In the genomic region with DNA sequence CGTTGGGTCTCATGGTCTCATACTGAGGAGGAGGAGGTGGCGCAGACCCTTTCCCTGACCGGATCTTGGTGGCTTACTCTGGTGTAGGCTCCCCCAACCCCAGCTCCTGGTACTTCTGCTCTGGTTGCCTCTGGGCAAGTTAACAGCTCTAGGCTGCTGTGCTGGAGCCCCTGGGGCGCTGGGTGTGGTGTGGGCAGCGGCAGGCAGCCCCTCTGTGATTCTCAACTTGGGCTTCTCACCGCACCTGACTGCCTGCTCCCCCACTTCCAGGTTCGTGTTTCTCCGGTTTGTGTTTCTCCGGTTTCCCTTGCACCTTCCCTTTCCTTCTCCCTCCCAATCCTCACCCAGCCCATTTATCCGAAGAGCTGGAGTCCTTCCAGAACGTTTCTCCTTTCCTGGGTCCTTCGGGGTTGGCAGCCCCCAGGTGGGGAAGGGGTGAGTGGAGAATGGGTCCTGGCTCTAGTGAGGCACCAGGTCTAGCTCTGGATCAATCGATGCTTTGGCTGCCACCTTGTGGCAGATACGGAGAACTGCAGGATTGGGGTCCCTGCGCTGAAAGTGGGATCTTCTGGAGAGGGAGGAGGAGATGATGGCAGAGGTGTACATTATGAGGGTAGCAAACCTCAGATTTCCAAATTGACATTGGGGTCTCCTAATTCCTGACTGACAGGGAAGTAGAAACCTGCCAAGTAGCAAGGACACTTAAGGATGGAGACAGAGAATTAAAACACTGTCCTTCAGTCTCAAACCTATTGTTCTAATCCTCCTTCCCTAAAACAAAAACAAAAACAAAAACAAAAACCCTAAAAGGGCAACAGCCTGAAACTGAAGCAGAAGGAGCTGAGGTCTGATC, we compare ENCODE assay signal across 1 cellular context.
TF ChIP-seq lines count a peak whose summit lies in the region.

No MANE protein-coding gene starts in this region.

TF ChIP-seq in HepG2, 621 proteins besides CTCF, POLR2A, EP300 and RAD21 (continued from another document):
- TF ChIP-seq TEAD3 (CRISPR knock-in tag; optimal IDR thresholded peaks at IDR 0.05; ENCODE audit: borderline replicate concordance) (peak; percentile 7), HMGXB4 (CRISPR knock-in tag; IDR thresholded peaks at IDR 0.05; ENCODE audit: borderline replicate concordance in 1 of 2, low read depth in 1 of 2) (0 out of 4 replicates have a peak, but pooled peaks of 1 of the 2 experiments have one; percentile 51), ZNF782 (CRISPR knock-in tag; IDR thresholded peaks at IDR 0.05; ENCODE audit: borderline replicate concordance) (no peak), ZNF616 (CRISPR knock-in tag; IDR thresholded peaks at IDR 0.05; ENCODE audit: low read depth) (no peak), ZBED4 (CRISPR knock-in tag; IDR thresholded peaks at IDR 0.05; ENCODE audit: borderline replicate concordance) (0 out of 2 replicates have a peak, but pooled peaks have one; percentile 23), ZNF205 (CRISPR knock-in tag; IDR thresholded peaks at IDR 0.05) (no peak), U2AF2 (IDR thresholded peaks at IDR 0.05; ENCODE audit: low read depth, low read length) (no peak), MEIS1 (CRISPR knock-in tag; IDR thresholded peaks at IDR 0.05; ENCODE audit: borderline replicate concordance) (no peak), NR3C1 (CRISPR knock-in tag; IDR thresholded peaks at IDR 0.05) (no peak), ZNF121 (CRISPR knock-in tag; IDR thresholded peaks at IDR 0.05) (no peak), ZNF670 (CRISPR knock-in tag; IDR thresholded peaks at IDR 0.05; ENCODE audit: borderline replicate concordance) (no peak), ZNF724P (CRISPR knock-in tag; IDR thresholded peaks at IDR 0.05; ENCODE audit: borderline replicate concordance) (no peak), ISX (CRISPR knock-in tag; conservative IDR thresholded peaks at IDR 0.05) (no peak), XRCC5 (optimal IDR thresholded peaks at IDR 0.05; ENCODE audit: low read length) (peak; percentile 40), ZNF672 (CRISPR knock-in tag; IDR thresholded peaks at IDR 0.05) (no peak), RFXANK (CRISPR knock-in tag; IDR thresholded peaks at IDR 0.05) (no peak), ZNF749 (CRISPR knock-in tag; IDR thresholded peaks at IDR 0.05; ENCODE audit: borderline replicate concordance) (no peak), THAP11 (CRISPR knock-in tag; IDR thresholded peaks at IDR 0.05) (peak; percentile 48; the same call in 1 of the 2 replicates), HIVEP1 (CRISPR knock-in tag; IDR thresholded peaks at IDR 0.05) (no peak), ZNF788 (CRISPR knock-in tag; IDR thresholded peaks at IDR 0.05; ENCODE audit: borderline replicate concordance) (0 out of 2 replicates have a peak, but pooled peaks have one; percentile 44), STAG1 (CRISPR knock-in tag; IDR thresholded peaks at IDR 0.05) (peak; percentile 71), ZNF772 (CRISPR knock-in tag; IDR thresholded peaks at IDR 0.05) (0 out of 2 replicates have a peak, but pooled peaks have one; percentile 38), ONECUT2 (CRISPR knock-in tag; IDR thresholded peaks at IDR 0.05) (peak; percentile 83), KLF16 (CRISPR knock-in tag; IDR thresholded peaks at IDR 0.05) (0 out of 4 replicates have a peak, but pooled peaks of 1 of the 2 experiments have one; percentile 18), LCORL (IDR thresholded peaks at IDR 0.05) (no peak), LCORL (CRISPR knock-in tag; IDR thresholded peaks at IDR 0.05) (no peak), RNF2 (conservative IDR thresholded peaks at IDR 0.05; ENCODE audit: low read depth) (peak; percentile 51; the same call in 1 of the 2 replicates), MBNL3 (CRISPR knock-in tag; conservative IDR thresholded peaks at IDR 0.05) (no peak), TBX3 (IDR thresholded peaks at IDR 0.05; ENCODE audit: borderline replicate concordance) (no peak), ZBTB37 (CRISPR knock-in tag; IDR thresholded peaks at IDR 0.05) (no peak), POLR2G (IDR thresholded peaks at IDR 0.05; ENCODE audit: low read depth, low read length) (no peak), SMC3 (IDR thresholded peaks at IDR 0.05; ENCODE audit: low read length) (peak; percentile 86), EZH2 (conservative IDR thresholded peaks at IDR 0.05; ENCODE audit: low read depth, low read length) (0 out of 2 replicates have a peak, but pooled peaks have one; percentile 40), TP53 (CRISPR knock-in tag; conservative IDR thresholded peaks at IDR 0.05) (no peak), TMF1 (CRISPR knock-in tag; IDR thresholded peaks at IDR 0.05; ENCODE audit: low read depth) (no peak), HBP1 (CRISPR knock-in tag; IDR thresholded peaks at IDR 0.05; ENCODE audit: low read depth) (no peak), HCFC1 (IDR thresholded peaks at IDR 0.05; ENCODE audit: low read depth, low read length) (no peak)
- TF ChIP-seq, protein P1, sequence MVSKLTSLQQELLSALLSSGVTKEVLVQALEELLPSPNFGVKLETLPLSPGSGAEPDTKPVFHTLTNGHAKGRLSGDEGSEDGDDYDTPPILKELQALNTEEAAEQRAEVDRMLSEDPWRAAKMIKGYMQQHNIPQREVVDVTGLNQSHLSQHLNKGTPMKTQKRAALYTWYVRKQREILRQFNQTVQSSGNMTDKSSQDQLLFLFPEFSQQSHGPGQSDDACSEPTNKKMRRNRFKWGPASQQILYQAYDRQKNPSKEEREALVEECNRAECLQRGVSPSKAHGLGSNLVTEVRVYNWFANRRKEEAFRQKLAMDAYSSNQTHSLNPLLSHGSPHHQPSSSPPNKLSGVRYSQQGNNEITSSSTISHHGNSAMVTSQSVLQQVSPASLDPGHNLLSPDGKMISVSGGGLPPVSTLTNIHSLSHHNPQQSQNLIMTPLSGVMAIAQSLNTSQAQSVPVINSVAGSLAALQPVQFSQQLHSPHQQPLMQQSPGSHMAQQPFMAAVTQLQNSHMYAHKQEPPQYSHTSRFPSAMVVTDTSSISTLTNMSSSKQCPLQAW (CRISPR knock-in tag; IDR thresholded peaks at IDR 0.05) = peak; percentile 29; the same call in 1 of the 2 replicates
- TF ChIP-seq, protein P2, sequence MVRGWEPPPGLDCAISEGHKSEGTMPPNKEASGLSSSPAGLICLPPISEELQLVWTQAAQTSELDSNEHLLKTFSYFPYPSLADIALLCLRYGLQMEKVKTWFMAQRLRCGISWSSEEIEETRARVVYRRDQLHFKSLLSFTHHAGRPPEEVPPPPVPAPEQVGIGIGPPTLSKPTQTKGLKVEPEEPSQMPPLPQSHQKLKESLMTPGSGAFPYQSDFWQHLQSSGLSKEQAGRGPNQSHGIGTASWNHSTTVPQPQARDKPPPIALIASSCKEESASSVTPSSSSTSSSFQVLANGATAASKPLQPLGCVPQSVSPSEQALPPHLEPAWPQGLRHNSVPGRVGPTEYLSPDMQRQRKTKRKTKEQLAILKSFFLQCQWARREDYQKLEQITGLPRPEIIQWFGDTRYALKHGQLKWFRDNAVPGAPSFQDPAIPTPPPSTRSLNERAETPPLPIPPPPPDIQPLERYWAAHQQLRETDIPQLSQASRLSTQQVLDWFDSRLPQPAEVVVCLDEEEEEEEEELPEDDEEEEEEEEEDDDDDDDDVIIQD (CRISPR knock-in tag; IDR thresholded peaks at IDR 0.05; ENCODE audit: low read depth) = peak; percentile 39; the same call in 1 of the 2 replicates
- TF ChIP-seq, protein P3, sequence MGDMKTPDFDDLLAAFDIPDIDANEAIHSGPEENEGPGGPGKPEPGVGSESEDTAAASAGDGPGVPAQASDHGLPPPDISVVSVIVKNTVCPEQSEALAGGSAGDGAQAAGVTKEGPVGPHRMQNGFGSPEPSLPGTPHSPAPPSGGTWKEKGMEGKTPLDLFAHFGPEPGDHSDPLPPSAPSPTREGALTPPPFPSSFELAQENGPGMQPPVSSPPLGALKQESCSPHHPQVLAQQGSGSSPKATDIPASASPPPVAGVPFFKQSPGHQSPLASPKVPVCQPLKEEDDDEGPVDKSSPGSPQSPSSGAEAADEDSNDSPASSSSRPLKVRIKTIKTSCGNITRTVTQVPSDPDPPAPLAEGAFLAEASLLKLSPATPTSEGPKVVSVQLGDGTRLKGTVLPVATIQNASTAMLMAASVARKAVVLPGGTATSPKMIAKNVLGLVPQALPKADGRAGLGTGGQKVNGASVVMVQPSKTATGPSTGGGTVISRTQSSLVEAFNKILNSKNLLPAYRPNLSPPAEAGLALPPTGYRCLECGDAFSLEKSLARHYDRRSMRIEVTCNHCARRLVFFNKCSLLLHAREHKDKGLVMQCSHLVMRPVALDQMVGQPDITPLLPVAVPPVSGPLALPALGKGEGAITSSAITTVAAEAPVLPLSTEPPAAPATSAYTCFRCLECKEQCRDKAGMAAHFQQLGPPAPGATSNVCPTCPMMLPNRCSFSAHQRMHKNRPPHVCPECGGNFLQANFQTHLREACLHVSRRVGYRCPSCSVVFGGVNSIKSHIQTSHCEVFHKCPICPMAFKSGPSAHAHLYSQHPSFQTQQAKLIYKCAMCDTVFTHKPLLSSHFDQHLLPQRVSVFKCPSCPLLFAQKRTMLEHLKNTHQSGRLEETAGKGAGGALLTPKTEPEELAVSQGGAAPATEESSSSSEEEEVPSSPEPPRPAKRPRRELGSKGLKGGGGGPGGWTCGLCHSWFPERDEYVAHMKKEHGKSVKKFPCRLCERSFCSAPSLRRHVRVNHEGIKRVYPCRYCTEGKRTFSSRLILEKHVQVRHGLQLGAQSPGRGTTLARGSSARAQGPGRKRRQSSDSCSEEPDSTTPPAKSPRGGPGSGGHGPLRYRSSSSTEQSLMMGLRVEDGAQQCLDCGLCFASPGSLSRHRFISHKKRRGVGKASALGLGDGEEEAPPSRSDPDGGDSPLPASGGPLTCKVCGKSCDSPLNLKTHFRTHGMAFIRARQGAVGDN (CRISPR knock-in tag; IDR thresholded peaks at IDR 0.05) = 0 out of 2 replicates have a peak, but pooled peaks have one; percentile 13
